Comparison of ENCODE assay signal across 1 cellular context in the genomic region with DNA sequence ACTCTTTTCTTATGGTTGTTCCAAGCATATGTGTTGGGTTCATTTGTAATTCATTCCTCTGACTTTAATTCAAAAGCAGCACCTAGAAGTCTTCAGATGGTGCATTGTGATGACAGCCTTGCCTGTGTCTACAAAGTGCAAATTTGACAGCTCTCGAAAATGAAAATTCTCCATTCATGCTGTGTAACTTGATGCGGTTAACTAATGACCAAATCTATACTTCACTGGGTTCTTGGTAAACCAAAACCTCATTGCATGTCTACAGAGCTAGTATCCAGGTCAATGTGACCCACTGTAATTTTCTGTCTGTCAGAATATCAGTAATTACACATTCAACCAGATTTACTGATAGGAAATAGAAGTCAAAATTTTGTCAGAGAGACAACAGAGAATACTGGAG.
A peak's percentile ranks its signal among the peaks of the same experiment; 100 is the strongest.
TF ChIP-seq lines count a peak whose summit lies in the region.

No MANE protein-coding gene starts in this region.

TF ChIP-seq in GM12878, 131 proteins besides CTCF, POLR2A, EP300 and RAD21 (continued from another document):
- TF ChIP-seq E2F8 (IDR thresholded peaks at IDR 0.05; ENCODE audit: low read depth, partially characterized antibody) (no peak), PAX5 (IDR thresholded peaks at IDR 0.05; ENCODE audit: borderline replicate concordance, low read depth, low read length) (peak; percentile 38; the same call in 1 of the 2 replicates)
TF ChIP-seq in GM12878: peak in this region for 6.
